Comparison of ENCODE assay signal across 22 cellular contexts in genomic region chr10:49094707-49095106, GRCh38. TPM values are rescaled to one million over a fixed set of nuclear protein-coding genes. Genes with fewer than 3 reads are reported as not detected.
DNase-seq lines count a peak whose midpoint lies in the region; ATAC-seq, FAIRE-seq and TF ChIP-seq lines count a peak whose summit lies in the region.
"Had no signal": no experiment of that assay in that cellular context is flagged by ENCODE, and none has a peak within 500 bp of the region (broad histone marks: within the 10 kb centered on the region; RNA-seq: fewer than 3 reads in every experiment).

No MANE protein-coding gene starts in this region.

- H3K4me1 ChIP-seq in thoracic aorta (ENCODE audit: control insufficient read depth in 1 of 2, low read depth in 2 of 2) (peaks cover 14 to 60% of the 10 kb centered on the region in 2 donors), esophagus muscularis mucosa (peaks cover 15 to 20% (median 17%) of the 10 kb centered on the region in 4 donors), kidney (ENCODE audit: control insufficient read depth in 1 of 2, insufficient read depth in 1 of 2, low read depth in 1 of 2, low read length in 2 of 2) (peaks cover 4 to 8% of the 10 kb centered on the region in 2 donors)
- H3K4me1 ChIP-seq: A549 had no signal

- ATAC-seq in left cardiac atrium (peak; percentile 35 to 38), thoracic aorta (ENCODE audit: insufficient number of reproducible peaks, low FRiP score, low read depth) (no peak), HG02642 (IDR thresholded peaks at IDR 0.05; ENCODE audit: poor library complexity, unreplicated experiment) (no peak)
- ATAC-seq: A549, HepG2 had no signal

- H3K27ac ChIP-seq in coronary artery, result peak overlapping the region; percentile 19 to 46
- peak overlapping the region; percentile 9 to 45 for H3K27ac ChIP-seq in thoracic aorta
- H3K27ac ChIP-seq in esophagus muscularis mucosa (replicated peaks in 1 of 4), result no peak overlapping the region
- H3K27ac ChIP-seq in kidney (ENCODE audit: low read depth in 2 of 2, low read length in 2 of 2), result no peak overlapping the region
- H3K27ac ChIP-seq: A549 had no signal

- no peak for FAIRE-seq in kidney (lab: Jason Lieb, UNC)
- FAIRE-seq: A549, H1, HepG2 had no signal

- no peak overlapping the region for H3K9ac ChIP-seq in kidney (ENCODE audit: low read length in 2 of 2)

- DNase-seq in coronary artery (ENCODE audit: low spot score), result no peak
- peak; percentile 45 for DNase-seq in left cardiac atrium
- peak; percentile 20 for DNase-seq in mesenteric fat pad (ENCODE audit: low spot score)
- DNase-seq in thoracic aorta (ENCODE audit: low spot score), result no peak
- DNase-seq in esophagus muscularis mucosa (ENCODE audit: extremely low spot score), result no peak
- DNase-seq in kidney, result no peak
- DNase-seq in posterior vena cava (ENCODE audit: low spot score), result no peak
- DNase-seq: CD4-positive, alpha-beta T cell; DMS153; GDM1; KBM-7; NCI-H187 treated with DMSO at 0.1 percent for 48 hours; NCI-H345; NCI-H524 treated with DMSO at 0.1 percent for 48 hours; SIG-M5 had no signal

- intact Hi-C loops in left cardiac atrium (cut with DNase I) (no loop called here), esophagus muscularis mucosa (cut with DNase I) (no loop called here), kidney (cut with DNase I) (no loop called here), posterior vena cava (cut with DNase I) (no loop called here)

- no peak for TF ChIP-seq POLR2A in esophagus muscularis mucosa (IDR thresholded peaks at IDR 0.05; ENCODE audit: low read depth)

- H3K4me3 ChIP-seq in coronary artery (no peak overlapping the region), thoracic aorta (no peak overlapping the region), esophagus muscularis mucosa (no peak overlapping the region), kidney (ENCODE audit: low read length in 2 of 2) (no peak overlapping the region)
- H3K4me3 ChIP-seq: A549 had no signal

- no peak for TF ChIP-seq CTCF in coronary artery (IDR thresholded peaks at IDR 0.05)
- TF ChIP-seq CTCF in thoracic aorta (IDR thresholded peaks at IDR 0.05), result no peak
- TF ChIP-seq CTCF in esophagus muscularis mucosa (IDR thresholded peaks at IDR 0.05), result no peak
- TF ChIP-seq CTCF in kidney (IDR thresholded peaks at IDR 0.05; ENCODE audit: borderline replicate concordance, extremely low read depth, insufficient read depth), result no peak

- H3K27me3 ChIP-seq in thoracic aorta (replicated peaks; ENCODE audit: insufficient read depth), result no peaks in the 10 kb centered on the region
- H3K27me3 ChIP-seq in esophagus muscularis mucosa, result no peaks in the 10 kb centered on the region

- TF ChIP-seq EP300 in esophagus muscularis mucosa (IDR thresholded peaks at IDR 0.05), result no peak

- H3K36me3 ChIP-seq in thoracic aorta (no peaks in the 10 kb centered on the region), esophagus muscularis mucosa (peaks cover 0 to 5% (median 0%) of the 10 kb centered on the region in 4 donors), kidney (ENCODE audit: control insufficient read depth in 1 of 2, insufficient read depth in 2 of 2, low read length in 2 of 2) (peaks cover 0 to 3% of the 10 kb centered on the region in 2 donors)

- WGBS in esophagus muscularis mucosa, result 73% methylated on average over 4 of the region's 4 CpGs

- H3K9me3 ChIP-seq in thoracic aorta, result no peaks in the 10 kb centered on the region
- no peaks in the 10 kb centered on the region for H3K9me3 ChIP-seq in esophagus muscularis mucosa
- H3K9me3 ChIP-seq in kidney (ENCODE audit: control insufficient read depth in 1 of 2, low read length in 2 of 2), result no peaks in the 10 kb centered on the region
- H3K9me3 ChIP-seq: A549 had no signal

RNA-seq across cellular contexts. Expression of gene VSTM4, which starts 20.6 kb away (rescaled TPM):
- 10 to 100 TPM; 17.2 to 21.0 TPM for total RNA-seq in left cardiac atrium
- 41.7 TPM for total RNA-seq in mesenteric fat pad
- 10 to 100 TPM; 24.4 to 46.4 TPM for total RNA-seq in thoracic aorta
- 10 to 100 TPM in 3 of 4 donors, 1 to 10 TPM in 1; 10.0 to 21.4 (median 12.6) TPM for total RNA-seq in esophagus muscularis mucosa
- total RNA-seq in kidney, result 8.5 TPM
- 7.4 TPM for polyA plus RNA-seq in kidney (ENCODE audit: insufficient read depth, low read depth, low replicate concordance)
- total RNA-seq in posterior vena cava, result 10 to 100 TPM; 14.9 to 20.2 TPM
- total RNA-seq: HepG2 had no signal
- polyA plus RNA-seq: HepG2 had no signal

RNA-seq across cellular contexts. Expression of gene FAM170B, which starts 39.1 kb away (rescaled TPM):
- total RNA-seq in left cardiac atrium (not detected), mesenteric fat pad (not detected), thoracic aorta (not detected), esophagus muscularis mucosa (not detected), kidney (not detected), posterior vena cava (not detected)
- not detected for polyA plus RNA-seq in kidney (ENCODE audit: insufficient read depth, low read depth, low replicate concordance)
- total RNA-seq: CD4-positive, alpha-beta T cell; Daoy; H1; HepG2; RPMI7951 had no signal
- polyA plus RNA-seq: A549, BJ, H1, HepG2 had no signal

Comparison
In these comparisons a context has a peak if more than half of its experiments do, and no peak if none do; other contexts are left out.
1. DNase-seq: peak in left cardiac atrium (single experiment) and mesenteric fat pad (single experiment); none in coronary artery (single experiment), thoracic aorta (single experiment), esophagus muscularis mucosa (single experiment), kidney (single experiment) and posterior vena cava (single experiment).
2. H3K27ac ChIP-seq: peak in coronary artery (2 of 2) and thoracic aorta (2 of 2); none in esophagus muscularis mucosa (0 of 4) and kidney (0 of 2).
3. ATAC-seq: peak in left cardiac atrium (2 of 2); none in thoracic aorta (single experiment) and HG02642 (single experiment).